In the genomic region with DNA sequence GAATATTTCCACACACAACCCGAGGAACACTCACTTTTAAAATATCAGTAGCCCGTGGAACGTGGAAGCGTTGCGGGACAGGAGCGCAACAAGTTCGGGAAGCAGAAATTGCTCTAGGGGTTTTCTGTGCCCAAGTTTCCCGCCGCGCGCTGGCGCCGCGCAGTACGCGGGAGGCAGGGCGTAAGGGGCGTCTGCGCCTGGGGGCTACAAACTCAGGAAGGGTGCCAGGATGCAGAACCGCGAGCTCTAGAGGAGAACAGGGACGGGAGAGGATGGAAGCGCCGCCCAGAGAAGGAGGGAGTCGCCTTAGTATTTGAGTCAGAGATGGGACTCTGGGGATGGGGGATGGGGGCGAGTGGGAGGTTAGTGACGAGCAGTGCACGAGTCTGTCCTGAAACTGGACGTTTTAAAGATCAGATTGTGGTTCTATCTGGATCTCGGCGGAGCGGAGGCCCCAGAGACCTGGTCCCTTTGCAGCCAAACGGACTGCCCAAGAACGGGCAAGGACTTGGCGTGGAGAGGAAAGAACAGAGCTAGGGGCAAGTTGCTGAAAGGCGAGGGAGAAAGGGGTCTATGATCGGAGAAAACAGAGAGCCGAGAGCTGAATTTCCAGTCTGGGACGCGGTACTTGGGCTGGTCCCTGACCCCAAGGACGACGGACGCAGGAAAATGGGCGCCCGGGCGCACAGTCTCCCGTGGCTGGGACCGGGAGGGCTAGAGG, we compare ENCODE assay signal across 12 cellular contexts. TPM values are rescaled to one million over a fixed set of nuclear protein-coding genes. Genes with fewer than 3 reads are reported as not detected.
A peak's percentile ranks its signal among the peaks of the same experiment; 100 is the strongest.
DNase-seq lines count a peak whose midpoint lies in the region; ATAC-seq and TF ChIP-seq lines count a peak whose summit lies in the region.
"Had no signal": no experiment of that assay in that cellular context is flagged by ENCODE, and none has a peak within 500 bp of the region (broad histone marks: within the 10 kb centered on the region; RNA-seq: fewer than 3 reads in every experiment).

No MANE protein-coding gene starts in this region.

- intact Hi-C loops in Right ventricle myocardium superior (cut with DNase I) (no loop called here), OCI-LY7 (cut with micrococcal nuclease; ENCODE audit: unreplicated experiment) (no loop called here)

- CTCF ChIA-PET in activated CD8-positive, alpha-beta T cell treated with anti-CD3 and anti-CD28 coated beads, Interleukin-2, amount 10 ng/mL, durations not matched to agents 7 days and 5 days (lab: Charles Lee), result no interaction called here
- CTCF ChIA-PET in OCI-LY7 (lab: Charles Lee; ENCODE audit: unreplicated experiment), result no interaction called here

- no peak overlapping the region for H2AFZ ChIP-seq in OCI-LY7 (ENCODE audit: low read length)

- peaks cover 82% of the 10 kb centered on the region for H3K27me3 Mint-ChIP-seq in activated CD8-positive, alpha-beta T cell treated with anti-CD3 and anti-CD28 coated beads, Interleukin-2, amount 10 ng/mL, durations not matched to agents 7 days and 5 days (ENCODE audit: low read depth)
- peaks cover 97% of the 10 kb centered on the region for H3K27me3 Mint-ChIP-seq in type B pancreatic cell

- H3K9me2 ChIP-seq in OCI-LY7 (ENCODE audit: insufficient read depth, low read length), result no peaks in the 10 kb centered on the region

- H3K9me3 Mint-ChIP-seq in activated CD8-positive, alpha-beta T cell treated with anti-CD3 and anti-CD28 coated beads, Interleukin-2, amount 10 ng/mL, durations not matched to agents 7 days and 5 days (ENCODE audit: insufficient read depth), result no peaks in the 10 kb centered on the region
- no peaks in the 10 kb centered on the region for H3K9me3 Mint-ChIP-seq in type B pancreatic cell
- H3K9me3 Mint-ChIP-seq: CD4-positive, alpha-beta T cell had no signal

- H3K27ac ChIP-seq in cardiac muscle cell, result no peak overlapping the region
- no peak overlapping the region for H3K27ac ChIP-seq in OCI-LY7 (ENCODE audit: low read depth, low read length, poor library complexity, severe bottlenecking)

- POLR2A ChIA-PET in activated CD8-positive, alpha-beta T cell treated with anti-CD3 and anti-CD28 coated beads, Interleukin-2, amount 10 ng/mL, durations not matched to agents 7 days and 5 days (lab: Charles Lee), result no interaction called here
- POLR2A ChIA-PET in OCI-LY7 (lab: Charles Lee), result no interaction called here

- H3K4me3 ChIP-seq in cardiac muscle cell, result peak overlapping the region; percentile 16
- H3K4me3 ChIP-seq in OCI-LY7 (ENCODE audit: low read depth, low read length, poor library complexity, severe bottlenecking), result no peak overlapping the region
- H3K4me3 ChIP-seq: lung had no signal

- H3K79me2 ChIP-seq in OCI-LY7 (ENCODE audit: insufficient read depth, low read depth, low read length), result no peaks in the 10 kb centered on the region

- H3K27me3 ChIP-seq in cardiac muscle cell, result peaks cover 99% of the 10 kb centered on the region

- peaks cover 18% of the 10 kb centered on the region for H3K4me1 Mint-ChIP-seq in activated CD8-positive, alpha-beta T cell treated with anti-CD3 and anti-CD28 coated beads, Interleukin-2, amount 10 ng/mL, durations not matched to agents 7 days and 5 days (ENCODE audit: low read depth)
- peaks cover 19% of the 10 kb centered on the region for H3K4me1 Mint-ChIP-seq in type B pancreatic cell (ENCODE audit: unreplicated experiment)

- no peaks in the 10 kb centered on the region for H3K9me3 ChIP-seq in cardiac muscle cell (ENCODE audit: low read depth)
- no peaks in the 10 kb centered on the region for H3K9me3 ChIP-seq in OCI-LY7 (ENCODE audit: low read length)

- peak overlapping the region; percentile 68 for H3K27ac Mint-ChIP-seq in activated CD8-positive, alpha-beta T cell treated with anti-CD3 and anti-CD28 coated beads, Interleukin-2, amount 10 ng/mL, durations not matched to agents 7 days and 5 days
- H3K27ac Mint-ChIP-seq in type B pancreatic cell, result no peak overlapping the region
- H3K27ac Mint-ChIP-seq: CD4-positive, alpha-beta T cell had no signal

- DNase-seq in cardiac muscle cell (ENCODE audit: low read depth in 1 of 2, low spot score in 1 of 2) (no peak), Right ventricle myocardium superior (no peak), islet precursor cell (peak; percentile 62), type B pancreatic cell (ENCODE audit: extremely low spot score, unreplicated experiment) (no peak), OCI-LY7 (ENCODE audit: low spot score) (no peak)
- DNase-seq in activated CD8-positive, alpha-beta T cell treated with anti-CD3 and anti-CD28 coated beads, Interleukin-2, amount 10 ng/mL, durations not matched to agents 7 days and 5 days, result no peak
- DNase-seq: activated effector memory CD4-positive, alpha-beta T cell treated with Interleukin-2 at 50 U/mL for 16 hours; CD4-positive, alpha-beta T cell; NCI-H2171 had no signal

- no TSS peak for BruUV-seq in OCI-LY7 (replicated peaks; lab: Mats Ljungman, UMichigan)

- TF ChIP-seq CTCF in cardiac muscle cell (IDR thresholded peaks at IDR 0.05; ENCODE audit: low read depth, low read length), result no peak
- no peak for TF ChIP-seq CTCF in type B pancreatic cell (conservative IDR thresholded peaks at IDR 0.05)
- no peak for TF ChIP-seq CTCF in OCI-LY7 (conservative IDR thresholded peaks at IDR 0.05; ENCODE audit: low read length)

- no peak overlapping the region for H3K4me2 ChIP-seq in OCI-LY7 (ENCODE audit: low read length)

- ATAC-seq in Right ventricle myocardium superior (ENCODE audit: poor library complexity), result no peak
- ATAC-seq in activated CD8-positive, alpha-beta T cell treated with anti-CD3 and anti-CD28 coated beads, Interleukin-2, amount 10 ng/mL, durations not matched to agents 7 days and 5 days, result no peak
- ATAC-seq in GM19023 (IDR thresholded peaks at IDR 0.05; ENCODE audit: unreplicated experiment), result no peak
- no peak for ATAC-seq in HG02840 (IDR thresholded peaks at IDR 0.05; ENCODE audit: low FRiP score, unreplicated experiment)

- H3K36me3 ChIP-seq in cardiac muscle cell, result no peaks in the 10 kb centered on the region
- no peaks in the 10 kb centered on the region for H3K36me3 ChIP-seq in OCI-LY7 (ENCODE audit: insufficient read depth, low read length)

- no peak overlapping the region for H3K4me3 Mint-ChIP-seq in activated CD8-positive, alpha-beta T cell treated with anti-CD3 and anti-CD28 coated beads, Interleukin-2, amount 10 ng/mL, durations not matched to agents 7 days and 5 days
- peak overlapping the region; percentile 82 for H3K4me3 Mint-ChIP-seq in type B pancreatic cell
- H3K4me3 Mint-ChIP-seq: CD4-positive, alpha-beta T cell had no signal

- H3K4me1 ChIP-seq in cardiac muscle cell (ENCODE audit: low read depth), result peaks cover 11% of the 10 kb centered on the region
- H3K4me1 ChIP-seq in OCI-LY7 (ENCODE audit: insufficient read depth, low read length, poor library complexity, severe bottlenecking), result no peaks in the 10 kb centered on the region

- H4K20me1 ChIP-seq in OCI-LY7 (ENCODE audit: insufficient read depth, low read length), result no peaks in the 10 kb centered on the region

- H3K36me3 Mint-ChIP-seq in activated CD8-positive, alpha-beta T cell treated with anti-CD3 and anti-CD28 coated beads, Interleukin-2, amount 10 ng/mL, durations not matched to agents 7 days and 5 days (ENCODE audit: low read depth), result peaks cover 5% of the 10 kb centered on the region
- H3K36me3 Mint-ChIP-seq in type B pancreatic cell, result no peaks in the 10 kb centered on the region

RNA-seq across cellular contexts. Expression of a gene that starts 4.7 kb away (rescaled TPM):
- total RNA-seq in cardiac muscle cell (not detected in 2 replicates), Right ventricle myocardium superior (not detected), type B pancreatic cell (ENCODE audit: low replicate concordance) (not detected in 2 replicates), OCI-LY7 (2022) (not detected in 2 replicates)
- not detected in 2 replicates for polyA plus RNA-seq in cardiac muscle cell
- not detected for total RNA-seq in activated CD8-positive, alpha-beta T cell treated with anti-CD3 and anti-CD28 coated beads, Interleukin-2, amount 10 ng/mL, durations not matched to agents 7 days and 5 days
- total RNA-seq in OCI-LY7 (2014; rRNA removed; shearing (Covaris generic)), result not detected in 2 replicates
- total RNA-seq: CD4-positive, alpha-beta T cell; lung had no signal
- polyA plus RNA-seq: lung had no signal
